In the genomic region with DNA sequence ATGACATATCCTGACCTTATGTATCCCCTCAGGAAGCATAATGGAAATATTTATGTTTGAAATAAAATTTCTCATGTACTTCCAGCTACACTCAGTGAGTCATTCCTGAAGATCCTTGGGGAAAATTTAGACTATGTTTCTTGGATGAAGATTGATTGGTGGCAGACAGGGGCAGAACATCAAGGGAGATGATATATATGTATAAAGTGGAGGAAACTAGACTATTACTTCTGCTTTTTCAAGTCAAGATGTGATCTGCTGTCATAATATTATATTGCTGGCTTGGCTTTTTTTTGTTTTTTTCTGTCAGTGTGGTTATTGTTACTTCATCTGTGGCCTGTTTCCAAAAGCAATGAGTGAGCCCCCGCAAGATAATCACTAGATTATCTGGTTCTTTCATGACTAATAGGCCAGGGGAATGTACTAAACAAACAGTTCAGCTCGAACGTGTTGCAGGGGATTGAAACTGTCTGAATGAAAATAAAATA, we compare ENCODE assay signal across 14 cellular contexts.
DNase-seq lines count a peak whose midpoint lies in the region; ATAC-seq and TF ChIP-seq lines count a peak whose summit lies in the region.
"Had no signal": no experiment of that assay in that cellular context is flagged by ENCODE, and none has a peak within 500 bp of the region (broad histone marks: within the 10 kb centered on the region; RNA-seq: fewer than 3 reads in every experiment).

No MANE protein-coding gene starts in this region.

- H3K27ac Mint-ChIP-seq in nephron: peak overlapping the region in 2 of 3 experiments; percentile 1 to 21
- no peak overlapping the region for H3K27ac Mint-ChIP-seq in stimulated activated memory B cell treated with anti-CD40 and anti-IgM and Interleukin-4, amounts not matched to agents 10 μg/mL and 1 μg/mL and 100 μg/mL, for 72 hours
- H3K27ac Mint-ChIP-seq: activated T-cell treated with anti-CD3 and anti-CD28 coated beads, Interleukin-2, amount 50 U/mL, for 72 hours; T-helper 2 cell treated with Interferon-gamma antibody and Interleukin-4, amounts not matched to agents 5 μg/mL and 100 μg/mL, for 36 hours had no signal

- peaks cover 18% of the 10 kb centered on the region for H3K4me1 Mint-ChIP-seq in nephron
- H3K4me1 Mint-ChIP-seq in stimulated activated memory B cell treated with anti-CD40 and anti-IgM and Interleukin-4, amounts not matched to agents 10 μg/mL and 1 μg/mL and 100 μg/mL, for 72 hours: peaks cover 5% of the 10 kb centered on the region

- DNase-seq in Caki2 (ENCODE audit: low read depth) (peak; percentile 57), NOMO-1 (lab: John Stamatoyannopoulos, UW; ENCODE audit: unreplicated experiment in 2 of 2) (peak; percentile 73 to 90), dedifferentiated amniotic fluid mesenchymal stem cell (ENCODE audit: extremely low spot score) (peak; percentile 59), globus pallidus (ENCODE audit: low spot score) (no peak)
- DNase-seq: activated T-cell treated with anti-CD3 and anti-CD28 coated beads, Interleukin-2, amount 50 U/mL, for 72 hours; DMS 273 treated with DMSO at 0.1 percent for 48 hours; lower lobe of right lung; NCI-H345; tibial artery had no signal

- no peak for ATAC-seq in HG02884 (IDR thresholded peaks at IDR 0.05; ENCODE audit: unreplicated experiment)
- no peak for ATAC-seq in HG02678 (IDR thresholded peaks at IDR 0.05; ENCODE audit: unreplicated experiment)
- ATAC-seq in stimulated activated memory B cell treated with anti-CD40 and anti-IgM and Interleukin-4, amounts not matched to agents 10 μg/mL and 1 μg/mL and 100 μg/mL, for 72 hours: no peak
- ATAC-seq: activated T-cell treated with anti-CD3 and anti-CD28 coated beads, Interleukin-2, amount 50 U/mL, for 72 hours had no signal

- TF ChIP-seq CTCF in nephron (IDR thresholded peaks at IDR 0.05; ENCODE audit: unreplicated experiment in 3 of 3): no peak

- H3K36me3 Mint-ChIP-seq in nephron (ENCODE audit: low read depth): no peaks in the 10 kb centered on the region
- H3K36me3 Mint-ChIP-seq in stimulated activated memory B cell treated with anti-CD40 and anti-IgM and Interleukin-4, amounts not matched to agents 10 μg/mL and 1 μg/mL and 100 μg/mL, for 72 hours: no peaks in the 10 kb centered on the region

- peaks cover 17% of the 10 kb centered on the region for H3K27me3 Mint-ChIP-seq in nephron (ENCODE audit: low read depth)
- H3K27me3 Mint-ChIP-seq in stimulated activated memory B cell treated with anti-CD40 and anti-IgM and Interleukin-4, amounts not matched to agents 10 μg/mL and 1 μg/mL and 100 μg/mL, for 72 hours: no peaks in the 10 kb centered on the region

- peaks cover 3% of the 10 kb centered on the region for H3K9me3 Mint-ChIP-seq in nephron
- no peaks in the 10 kb centered on the region for H3K9me3 Mint-ChIP-seq in stimulated activated memory B cell treated with anti-CD40 and anti-IgM and Interleukin-4, amounts not matched to agents 10 μg/mL and 1 μg/mL and 100 μg/mL, for 72 hours
- H3K9me3 Mint-ChIP-seq: activated T-cell treated with anti-CD3 and anti-CD28 coated beads, Interleukin-2, amount 50 U/mL, for 72 hours; T-helper 2 cell treated with Interferon-gamma antibody and Interleukin-4, amounts not matched to agents 5 μg/mL and 100 μg/mL, for 36 hours had no signal

- no peak overlapping the region for H3K4me3 Mint-ChIP-seq in nephron
- no peak overlapping the region for H3K4me3 Mint-ChIP-seq in stimulated activated memory B cell treated with anti-CD40 and anti-IgM and Interleukin-4, amounts not matched to agents 10 μg/mL and 1 μg/mL and 100 μg/mL, for 72 hours
- H3K4me3 Mint-ChIP-seq: activated T-cell treated with anti-CD3 and anti-CD28 coated beads, Interleukin-2, amount 50 U/mL, for 72 hours; T-helper 2 cell treated with Interferon-gamma antibody and Interleukin-4, amounts not matched to agents 5 μg/mL and 100 μg/mL, for 36 hours had no signal

- in situ Hi-C loops in Caki2 (cut with HindIII; ENCODE audit: low pct_unique_long_range_greater_than_20kb, low sequenced_read_pairs): no loop called here
